In the genomic region with DNA sequence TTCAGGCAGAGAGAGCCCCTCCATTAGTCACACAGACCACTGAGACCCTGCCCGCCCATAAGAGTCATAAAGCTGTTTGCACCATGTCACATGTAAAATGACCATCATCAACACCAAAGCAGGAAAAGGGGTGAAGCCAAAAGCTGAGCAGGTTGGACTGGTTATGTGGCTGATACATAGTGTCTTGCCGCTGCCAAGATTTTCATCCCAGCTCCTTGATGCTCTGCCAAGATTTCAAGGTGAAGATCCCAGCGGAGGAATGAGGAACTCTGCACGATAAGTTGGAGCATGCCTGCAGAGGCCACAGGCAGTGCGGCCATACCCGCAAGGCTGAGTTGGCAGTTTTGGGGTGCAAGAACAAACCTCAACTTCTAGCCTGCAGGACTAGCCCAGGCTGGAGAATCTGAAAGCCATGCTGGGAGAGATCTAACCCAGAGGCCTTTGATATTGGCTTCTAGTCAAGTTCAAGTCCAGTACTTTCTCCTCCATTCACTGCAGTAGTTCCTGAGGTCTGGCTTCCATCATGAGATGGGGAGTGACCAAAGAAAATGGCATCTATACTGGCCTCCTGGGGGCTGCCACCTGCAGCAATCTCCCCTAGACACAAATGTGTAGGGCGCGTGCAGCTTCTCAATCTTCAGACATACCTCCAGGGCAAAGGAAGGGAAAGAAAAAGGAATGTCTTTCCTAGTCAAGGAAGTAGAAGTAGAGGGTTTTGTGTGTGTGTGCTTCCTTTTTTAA, we compare ENCODE assay signal across 15 cellular contexts.
DNase-seq lines count a peak whose midpoint lies in the region; ATAC-seq, FAIRE-seq and TF ChIP-seq lines count a peak whose summit lies in the region.
"Had no signal": no experiment of that assay in that cellular context is flagged by ENCODE, and none has a peak within 500 bp of the region (broad histone marks: within the 10 kb centered on the region; RNA-seq: fewer than 3 reads in every experiment).

No MANE protein-coding gene starts in this region.

- no peaks in the 10 kb centered on the region for H3K9me3 ChIP-seq in T-helper 17 cell (ENCODE audit: control insufficient read depth, low read length, poor library complexity, severe bottlenecking)

- H3K27me3 Mint-ChIP-seq in nephron (ENCODE audit: low read depth): no peaks in the 10 kb centered on the region
- no peaks in the 10 kb centered on the region for H3K27me3 Mint-ChIP-seq in T-helper 17 cell

- H3K36me3 Mint-ChIP-seq in activated naive CD4-positive, alpha-beta T cell treated with anti-CD3 and anti-CD28 coated beads, Interleukin-2, amount 50 U/mL, for 72 hours: no peaks in the 10 kb centered on the region
- H3K36me3 Mint-ChIP-seq in nephron (ENCODE audit: low read depth) (no peaks in the 10 kb centered on the region), T-helper 17 cell (ENCODE audit: low read depth) (peaks cover 13% of the 10 kb centered on the region)

- H3K4me1 Mint-ChIP-seq in nephron (peaks cover 31% of the 10 kb centered on the region), T-helper 17 cell (peaks cover 20% of the 10 kb centered on the region)

- H3K4me3 Mint-ChIP-seq in nephron (no peak overlapping the region), T-helper 17 cell (no peak overlapping the region)

- H3K9me3 Mint-ChIP-seq in activated naive CD4-positive, alpha-beta T cell treated with anti-CD3 and anti-CD28 coated beads, Interleukin-2, amount 50 U/mL, for 72 hours: no peaks in the 10 kb centered on the region
- no peaks in the 10 kb centered on the region for H3K9me3 Mint-ChIP-seq in nephron

- no peak for ATAC-seq in activated naive CD4-positive, alpha-beta T cell treated with anti-CD3 and anti-CD28 coated beads, Interleukin-2, amount 50 U/mL, for 72 hours
- ATAC-seq in T-helper 17 cell: no peak
- ATAC-seq in GM18870 (IDR thresholded peaks at IDR 0.05; ENCODE audit: unreplicated experiment): no peak
- ATAC-seq in HG03280 (IDR thresholded peaks at IDR 0.05; ENCODE audit: unreplicated experiment): no peak
- ATAC-seq: SK-N-SH treated with all-trans-retinoic acid at 6 μM for 48 hours had no signal

- H3K27ac Mint-ChIP-seq in activated naive CD4-positive, alpha-beta T cell treated with anti-CD3 and anti-CD28 coated beads, Interleukin-2, amount 50 U/mL, for 72 hours: peak overlapping the region; percentile 24 to 33
- H3K27ac Mint-ChIP-seq in nephron (peak overlapping the region; percentile 12 to 73 (median 48)), T-helper 17 cell (no peak overlapping the region)

- DNase-seq in activated naive CD4-positive, alpha-beta T cell treated with anti-CD3 and anti-CD28 coated beads, Interleukin-2, amount 50 U/mL, for 72 hours (ENCODE audit: low spot score in 2 of 2): no peak
- no peak for DNase-seq in activated naive CD4-positive, alpha-beta T cell treated with anti-CD3 and anti-CD28 coated beads, Interleukin-2, amount 50 U/mL, for 16 hours
- DNase-seq in epithelial cell of esophagus (ENCODE audit: low read depth) (peak; percentile 99), T-helper 17 cell (no peak), GM19239 (ENCODE audit: insufficient read length, low spot score) (no peak)
- DNase-seq: activated CD8-positive, alpha-beta memory T cell treated with anti-CD3 and anti-CD28 coated beads for 24 hours; effector CD4-positive, alpha-beta T cell; MV-4-11; NCI-H345; WERI-Rb-1 had no signal

- FAIRE-seq in GM19239 (lab: Jason Lieb, UNC): no peak
- FAIRE-seq: frontal cortex had no signal

- no peak overlapping the region for H3K4me3 ChIP-seq in epithelial cell of esophagus (ENCODE audit: low read length)

- no peak for TF ChIP-seq CTCF in epithelial cell of esophagus (IDR thresholded peaks at IDR 0.05; ENCODE audit: insufficient read depth, low read depth, low read length, missing control alignments)
- no peak for TF ChIP-seq CTCF in nephron (IDR thresholded peaks at IDR 0.05; ENCODE audit: unreplicated experiment in 3 of 3)
